8 cellular contexts compared by ENCODE assay signal in the genomic region with DNA sequence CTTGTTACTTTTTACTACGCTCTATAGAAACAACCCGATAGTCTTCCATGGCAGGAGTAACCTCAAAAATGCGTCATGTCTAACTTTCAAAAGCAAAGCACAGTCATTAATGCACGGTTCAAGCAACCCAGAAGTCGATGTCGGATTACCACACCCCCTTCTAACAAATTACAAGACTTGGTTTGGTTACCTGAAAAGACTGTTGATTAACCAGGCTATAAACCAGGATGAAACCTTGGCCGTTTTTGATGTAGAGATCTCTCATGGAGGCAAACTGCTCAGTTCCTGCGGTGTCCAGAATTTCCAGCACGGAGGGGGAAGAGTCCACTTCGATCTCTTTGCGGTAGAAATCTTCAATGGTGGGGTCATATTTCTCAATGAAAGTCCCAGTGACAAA. TPM values are rescaled to one million over a fixed set of nuclear protein-coding genes. Genes with fewer than 3 reads are reported as not detected.
DNase-seq lines count a peak whose midpoint lies in the region; ATAC-seq, FAIRE-seq and TF ChIP-seq lines count a peak whose summit lies in the region.

No MANE protein-coding gene starts in this region.

- H3K36me3 Mint-ChIP-seq in neural crest cell (ENCODE audit: low read depth) = peaks cover 5% of the 10 kb centered on the region

- POLR2A ChIA-PET in HEK293 (lab: Yijun Ruan, JAX) (interaction anchor here (0.6 kb wide), 1 partner anchor 62 kb away, joined by 3 read pairs; no protein-coding TSS in a partner anchor), H1 (lab: Charles Lee; ENCODE audit: partially characterized antibody) (interaction anchor here (0.7 to 1.3 kb wide), 3 partner anchors 17 to 386 kb away, joined by 3 read pairs; a partner anchor contains a TSS)

- DNase-seq in GM12865 (ENCODE audit: low read depth) (peak; percentile 45), H1 (ENCODE audit: low read depth in 1 of 2, low spot score in 2 of 2) (no peak), neural crest cell (ENCODE audit: low read depth, low spot score) (no peak), GM03348 (ENCODE audit: low spot score) (no peak), HuH-7.5 (ENCODE audit: low spot score) (no peak)

- H3K36me3 ChIP-seq in HEK293 (ENCODE audit: control insufficient read depth in 2 of 2, insufficient read depth in 1 of 2, low read length in 2 of 2) (peaks cover 15 to 24% of the 10 kb centered on the region in 2 experiments; a peak in 2 of 3 replicates), H1 (ENCODE audit: control insufficient read depth in 2 of 4, insufficient read depth in 4 of 4, low read length in 3 of 4) (peaks cover 2 to 19% (median 5%) of the 10 kb centered on the region in 4 experiments; a peak in 6 of 8 replicates)

- H3K27ac Mint-ChIP-seq in neural crest cell (ENCODE audit: unreplicated experiment) = peak overlapping the region; percentile 93

- no peak for TF ChIP-seq RAD21 in H1 (IDR thresholded peaks at IDR 0.05 in 1 of 2, conservative IDR thresholded peaks at IDR 0.05 in 1 of 2; ENCODE audit: low read depth in 2 of 2, low read length in 2 of 2)

- no peaks in the 10 kb centered on the region for H3K9me3 ChIP-seq in HEK293 (ENCODE audit: control insufficient read depth, insufficient read depth, low read depth, low read length)
- no peaks in the 10 kb centered on the region for H3K9me3 ChIP-seq in H1 (ENCODE audit: insufficient read depth in 2 of 2, low read depth in 1 of 2, low read length in 1 of 2)

- no peak overlapping the region for H4K91ac ChIP-seq in H1 (replicated peaks; ENCODE audit: insufficient read length, low read length)

- peaks cover 55% of the 10 kb centered on the region for H3K4me1 Mint-ChIP-seq in neural crest cell

- TF ChIP-seq CTCF in GM12865 (IDR thresholded peaks at IDR 0.05; ENCODE audit: insufficient read depth, low read depth, low read length, missing control alignments) = no peak
- TF ChIP-seq CTCF in HEK293 (tag by site-specific recombination; IDR thresholded peaks at IDR 0.05) = no peak
- no peak for TF ChIP-seq CTCF in H1 (IDR thresholded peaks at IDR 0.05; ENCODE audit: control extremely low read depth in 1 of 3, insufficient read depth in 1 of 3, low read depth in 1 of 3, low read length in 3 of 3)
- no peak for TF ChIP-seq CTCF in neural crest cell (conservative IDR thresholded peaks at IDR 0.05)

- no peak overlapping the region for H2BK20ac ChIP-seq in H1 (ENCODE audit: low read length)

- H2BK120ac ChIP-seq in H1 (replicated peaks; ENCODE audit: low read depth, low read length) = no peak overlapping the region

- H4K5ac ChIP-seq in H1 (ENCODE audit: insufficient read length, low read depth, low read length) = peak overlapping the region; percentile 72

- WGBS in H1 (ENCODE audit: extremely low coverage in 1 of 2, insufficient coverage in 1 of 2, insufficient read length in 1 of 2, insufficient replicate concordance in 2 of 2, low coverage in 1 of 2, low lambda C conversion rate in 2 of 2, missing lambda C conversion rate in 1 of 2), 2 experiments = 10% methylated on average over 11 of the region's 11 CpGs; no CpG with 5 or more reads in 1 of the 2 experiments

- H3K4me3 ChIP-seq in GM12865 (ENCODE audit: low read depth, low read length) (peak overlapping the region; percentile 89), HEK293 (ENCODE audit: low read depth, low read length) (peak overlapping the region; percentile 70), H1 (ENCODE audit: extremely low read depth in 1 of 4, insufficient read depth in 2 of 4, low read depth in 3 of 4, low read length in 4 of 4) (peak overlapping the region; percentile 57 to 85 (median 64))

- H3K27ac ChIP-seq in HEK293 (ENCODE audit: extremely low read depth, low read depth, low read length) (peak overlapping the region; percentile 95), H1 (ENCODE audit: low read depth, low read length) (no peak overlapping the region; the same call in 1 of the 2 replicates)

- peaks cover 4% of the 10 kb centered on the region for H3K27me3 Mint-ChIP-seq in neural crest cell (ENCODE audit: low read depth)

- peaks cover 0 to 25% of the 10 kb centered on the region in 2 experiments; a peak in 3 of 4 replicates for H3K79me2 ChIP-seq in H1 (ENCODE audit: control insufficient read depth in 1 of 2, insufficient read depth in 2 of 2, low read length in 2 of 2)

- no peak overlapping the region for H3K23ac ChIP-seq in H1 (ENCODE audit: insufficient read length)

- H3K4me3 Mint-ChIP-seq in neural crest cell = peak overlapping the region; percentile 98

- ATAC-seq in SK-N-SH treated with all-trans-retinoic acid at 6 μM for 48 hours (peak; percentile 4), HG03469 (IDR thresholded peaks at IDR 0.05; ENCODE audit: unreplicated experiment) (no peak)

- FAIRE-seq in H1 (lab: Jason Lieb, UNC) = no peak

- H2AK5ac ChIP-seq in H1 (ENCODE audit: low read depth, low read length) = no peak overlapping the region

- peaks cover 5% of the 10 kb centered on the region; the same call in 1 of the 2 replicates for H3K23me2 ChIP-seq in H1 (ENCODE audit: low read depth, low read length)

- H2BK5ac ChIP-seq in H1 (ENCODE audit: low read depth, low read length) = peak overlapping the region; percentile 52

- H3K4me1 ChIP-seq in HEK293 (ENCODE audit: control insufficient read depth, insufficient read depth, low read length) = peaks cover 3% of the 10 kb centered on the region; the same call in 1 of the 2 replicates
- no peaks in the 10 kb centered on the region for H3K4me1 ChIP-seq in H1 (replicated peaks in 1 of 4; ENCODE audit: control insufficient read depth in 3 of 4, insufficient read depth in 4 of 4, low read length in 3 of 4)

- H4K20me1 ChIP-seq in H1 (replicated peaks in 1 of 2; ENCODE audit: control insufficient read depth in 1 of 2, insufficient read depth in 2 of 2, low read length in 2 of 2) = no peaks in the 10 kb centered on the region

- no peak overlapping the region for H3K18ac ChIP-seq in H1 (ENCODE audit: extremely low read depth, low read length)

- H2BK12ac ChIP-seq in H1 (ENCODE audit: low read depth, low read length) = no peak overlapping the region

- CTCF ChIA-PET in HEK293 (lab: Yijun Ruan, JAX) = interaction anchor here (0.6 to 1.8 kb wide), 3 partner anchors 23 to 375 kb away, joined by 3 to 5 read pairs (median 4); no protein-coding TSS in a partner anchor
- CTCF ChIA-PET in H1 (lab: Charles Lee; ENCODE audit: partially characterized antibody) = interaction anchor here (1.0 kb wide), 1 partner anchor 124 kb away, joined by 3 read pairs; no protein-coding TSS in a partner anchor

- no peak overlapping the region for H3K56ac ChIP-seq in H1 (replicated peaks; ENCODE audit: insufficient read length, low read depth, low read length)

- no peak for TF ChIP-seq EP300 in H1 (IDR thresholded peaks at IDR 0.05; ENCODE audit: borderline replicate concordance in 1 of 2, low read depth in 2 of 2, low read length in 2 of 2)

- TF ChIP-seq POLR2A in H1 (IDR thresholded peaks at IDR 0.05; ENCODE audit: control extremely low read depth in 1 of 2, low read depth in 2 of 2, low read length in 2 of 2) = no peak

- no peaks in the 10 kb centered on the region for H3K9me3 Mint-ChIP-seq in neural crest cell

- no peak overlapping the region for H4K8ac ChIP-seq in H1 (ENCODE audit: extremely low read depth, insufficient read depth, low read length)

- H3K79me1 ChIP-seq in H1 (ENCODE audit: low read depth, low read length) = no peaks in the 10 kb centered on the region

- no peak overlapping the region for H2BK15ac ChIP-seq in H1 (ENCODE audit: low read length)

- no peak overlapping the region for H3K14ac ChIP-seq in H1 (ENCODE audit: insufficient read length)

- H3K9ac ChIP-seq in H1 (replicated peaks in 1 of 4; ENCODE audit: extremely low read depth in 1 of 4, low read depth in 3 of 4, low read length in 3 of 4) = peak overlapping the region; percentile 26 to 78 (median 65); a peak in 5 of 7 replicates

- no peak overlapping the region for H3K4ac ChIP-seq in H1 (replicated peaks; ENCODE audit: insufficient read length, low read depth, low read length)

- peak overlapping the region; percentile 68 to 74 for H3K4me2 ChIP-seq in H1 (ENCODE audit: insufficient read depth in 1 of 2, low read depth in 2 of 2, low read length in 2 of 2)

- no peak overlapping the region for H2AFZ ChIP-seq in H1 (ENCODE audit: low read length)

- H3K27me3 ChIP-seq in H1 (replicated peaks in 1 of 4; ENCODE audit: control insufficient read depth in 3 of 4, extremely low read depth in 1 of 4, insufficient read depth in 3 of 4, low read length in 3 of 4) = no peaks in the 10 kb centered on the region

TF ChIP-seq in H1, 55 proteins besides CTCF, POLR2A, EP300 and RAD21:
- TF ChIP-seq PHF8 (conservative IDR thresholded peaks at IDR 0.05; ENCODE audit: low read depth, low read length) (no peak), CHD2 (IDR thresholded peaks at IDR 0.05; ENCODE audit: low read length) (no peak), CREB1 (IDR thresholded peaks at IDR 0.05) (no peak), GTF2F1 (IDR thresholded peaks at IDR 0.05; ENCODE audit: borderline replicate concordance, low read depth, low read length) (no peak), CEBPB (IDR thresholded peaks at IDR 0.05; ENCODE audit: low read depth, low read length) (no peak), NRF1 (IDR thresholded peaks at IDR 0.05; ENCODE audit: low read depth, low read length) (no peak), TAF7 (optimal IDR thresholded peaks at IDR 0.05; ENCODE audit: borderline replicate concordance, low read depth, low read length) (no peak), SP4 (IDR thresholded peaks at IDR 0.05; ENCODE audit: low read length) (no peak), POU5F1 (IDR thresholded peaks at IDR 0.05; ENCODE audit: low read depth, low read length) (no peak), ZNF274 (IDR thresholded peaks at IDR 0.05; ENCODE audit: borderline replicate concordance, extremely low read depth, low read length) (no peak)
- TF ChIP-seq, protein P1, sequence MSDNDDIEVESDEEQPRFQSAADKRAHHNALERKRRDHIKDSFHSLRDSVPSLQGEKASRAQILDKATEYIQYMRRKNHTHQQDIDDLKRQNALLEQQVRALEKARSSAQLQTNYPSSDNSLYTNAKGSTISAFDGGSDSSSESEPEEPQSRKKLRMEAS (IDR thresholded peaks at IDR 0.05) = no peak

RNA-seq across cellular contexts. Expression of a gene that starts 2.4 kb away (rescaled TPM):
- total RNA-seq in H1 (2021; fragmentation: NEBNext Ultra II Directional; extraction: Animal tissue kit (Norgen Biotek cat#: 25700)) = 20.5 TPM in 2 replicates
- 4.7 and 6.5 TPM in 2 replicates for polyA plus RNA-seq in H1 (2011; rRNA removed)
- polyA plus RNA-seq in H1 (2011; cell fraction: cytosol; rRNA removed) = 7.0 TPM
- polyA plus RNA-seq in H1 (2011; cell fraction: nucleus; rRNA removed) = 5.5 TPM
- polyA plus RNA-seq in H1 (2012, experiment 1 of 2) = 11.9 to 18.5 TPM (median 15.4 TPM) in 4 replicates
- 5.1 TPM for polyA plus RNA-seq in H1 (2012, experiment 2 of 2)
- polyA plus RNA-seq in H1 (2013, experiment 1 of 2) = 10.3 TPM
- 9.7 TPM for polyA plus RNA-seq in H1 (2013, experiment 2 of 2)
- polyA minus RNA-seq in H1 (2011; rRNA and poly(A)+ RNA removed) = 14.4 and 15.7 TPM in 2 replicates
- polyA minus RNA-seq in H1 (2011; cell fraction: cytosol; rRNA and poly(A)+ RNA removed) = 10.0 TPM
- 7.7 TPM for polyA minus RNA-seq in H1 (2011; cell fraction: nucleus; rRNA and poly(A)+ RNA removed)
- 48.2 and 49.6 TPM in 2 replicates for total RNA-seq in neural crest cell
